9 cellular contexts compared by ENCODE assay signal in the genomic region with DNA sequence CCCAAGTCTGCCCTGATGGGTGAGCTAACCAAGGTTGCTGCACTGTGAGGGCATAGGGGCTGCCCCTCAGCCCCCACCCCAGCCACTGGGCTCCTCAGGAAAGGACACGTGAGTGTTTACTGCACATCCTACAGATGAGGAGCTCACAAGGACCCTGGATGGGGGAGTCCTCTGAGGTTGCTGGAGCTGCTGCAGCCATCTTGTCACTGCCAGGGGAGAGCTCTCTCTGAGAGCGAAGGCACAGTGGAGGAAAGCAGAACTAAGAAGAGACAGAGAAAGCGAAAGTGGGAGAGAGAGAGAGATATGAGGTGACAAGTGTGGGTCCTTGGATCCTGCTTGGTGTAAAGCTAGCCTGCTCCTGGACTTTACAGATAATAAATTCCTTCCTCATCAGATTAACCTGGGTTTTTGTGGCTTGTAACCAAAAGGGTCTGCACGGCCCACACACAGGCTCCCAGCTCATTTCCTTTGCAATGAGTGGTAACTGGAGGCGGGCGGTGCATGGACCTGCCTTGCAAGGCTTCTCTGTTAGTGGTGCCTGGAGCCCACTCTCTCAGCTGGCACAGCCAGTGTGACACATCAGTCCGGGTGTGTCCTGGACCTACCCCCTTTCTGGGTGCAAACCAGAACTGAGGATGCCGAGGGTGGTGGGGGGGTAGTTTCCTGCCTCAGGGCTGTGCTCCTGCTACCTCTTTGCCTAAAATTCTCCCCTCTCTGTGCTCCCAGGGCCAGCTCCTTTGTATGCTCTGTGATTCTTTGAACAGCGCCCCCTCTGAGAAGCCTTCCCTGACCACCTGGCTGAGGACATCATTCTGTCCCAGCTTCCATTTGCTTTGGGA. TPM values are rescaled to one million over a fixed set of nuclear protein-coding genes. Genes with fewer than 3 reads are reported as not detected.
DNase-seq lines count a peak whose midpoint lies in the region; ATAC-seq and TF ChIP-seq lines count a peak whose summit lies in the region.
"Had no signal": no experiment of that assay in that cellular context is flagged by ENCODE, and none has a peak within 500 bp of the region (broad histone marks: within the 10 kb centered on the region; RNA-seq: fewer than 3 reads in every experiment).

No MANE protein-coding gene starts in this region.

- DNase-seq in SKM-1 treated with dmso at 0.1 percent for 144 hours (lab: John Stamatoyannopoulos, UW; ENCODE audit: unreplicated experiment) (peak; percentile 18), SKM-1 (lab: John Stamatoyannopoulos, UW; ENCODE audit: unreplicated experiment) (no peak), naive B cell (peak; percentile 25), psoas muscle (no peak), thyroid gland (no peak)
- peak; percentile 71 for DNase-seq in activated CD4-positive, alpha-beta T cell treated with anti-CD3 and anti-CD28 coated beads for 36 hours

- TF ChIP-seq POLR2A in thyroid gland (IDR thresholded peaks at IDR 0.05): no peak

- H3K4me1 ChIP-seq in psoas muscle: peaks cover 16% of the 10 kb centered on the region
- H3K4me1 ChIP-seq in thyroid gland: peaks cover 3% of the 10 kb centered on the region in 2 donors

- POLR2A ChIA-PET in activated CD4-positive, alpha-beta T cell treated with anti-CD3 and anti-CD28 coated beads for 36 hours (lab: Charles Lee): interaction anchor here (0.6 to 1.6 kb wide), 8 partner anchors 14 to 140 kb away, joined by 3 to 6 read pairs (median 3); a partner anchor contains a TSS

- H3K9me3 ChIP-seq in psoas muscle (peaks cover 3% of the 10 kb centered on the region), thyroid gland (no peaks in the 10 kb centered on the region)

- CTCF ChIA-PET in activated CD4-positive, alpha-beta T cell treated with anti-CD3 and anti-CD28 coated beads for 36 hours (lab: Charles Lee): interaction anchor here (0.6 to 15.5 kb wide), 44 partner anchors 10 to 643 kb away, joined by 3 to 298 read pairs (median 4); a partner anchor contains a TSS

- H3K4me1 Mint-ChIP-seq in activated CD4-positive, alpha-beta T cell treated with anti-CD3 and anti-CD28 coated beads for 36 hours: peaks cover 43% of the 10 kb centered on the region
- peaks cover 14 to 34% (median 28%) of the 10 kb centered on the region in 3 donors for H3K4me1 Mint-ChIP-seq in naive B cell

- H3K27ac ChIP-seq in psoas muscle (no peak overlapping the region), thyroid gland (no peak overlapping the region)
- H3K27ac ChIP-seq: SK-N-MC had no signal

- H3K36me3 ChIP-seq in psoas muscle (ENCODE audit: insufficient read depth in 1 of 2, low read depth in 1 of 2) (no peaks in the 10 kb centered on the region), thyroid gland (no peaks in the 10 kb centered on the region)

- peaks cover 5% of the 10 kb centered on the region for H3K9me3 Mint-ChIP-seq in activated CD4-positive, alpha-beta T cell treated with anti-CD3 and anti-CD28 coated beads for 36 hours (ENCODE audit: low read depth)
- peaks cover 0 to 6% (median 5%) of the 10 kb centered on the region in 7 donors for H3K9me3 Mint-ChIP-seq in naive B cell

- intact Hi-C loops in activated CD4-positive, alpha-beta T cell treated with anti-CD3 and anti-CD28 coated beads for 36 hours (cut with DNase I, micrococcal nuclease): loop anchor here (1.0 to 10.0 kb wide), 6 partner anchors 14 to 452 kb away; a partner anchor contains a TSS
- intact Hi-C loops in psoas muscle (cut with DNase I) (loop anchor here (5.0 to 10.0 kb wide), 6 partner anchors 120 to 642 kb away; a partner anchor contains a TSS), thyroid gland (cut with DNase I) (loop anchor here (5.0 to 10.0 kb wide), 2 partner anchors 455 to 642 kb away; a partner anchor contains a TSS)

- no peak overlapping the region for H3K4me3 ChIP-seq in psoas muscle
- H3K4me3 ChIP-seq in thyroid gland (replicated peaks in 1 of 3): no peak overlapping the region
- H3K4me3 ChIP-seq: SK-N-MC had no signal

- H3K4me3 Mint-ChIP-seq in activated CD4-positive, alpha-beta T cell treated with anti-CD3 and anti-CD28 coated beads for 36 hours: peak overlapping the region; percentile 69
- peak overlapping the region; percentile 39 to 87 (median 60) for H3K4me3 Mint-ChIP-seq in naive B cell

- ATAC-seq in HG03108 (IDR thresholded peaks at IDR 0.05; ENCODE audit: unreplicated experiment): peak; percentile 70
- ATAC-seq in activated CD4-positive, alpha-beta T cell treated with anti-CD3 and anti-CD28 coated beads for 36 hours: peak; percentile 84
- peak; percentile 79 to 83 for ATAC-seq in naive B cell (ENCODE audit: low read depth in 2 of 2)
- no peak for ATAC-seq in psoas muscle
- ATAC-seq in HG02763 (IDR thresholded peaks at IDR 0.05; ENCODE audit: unreplicated experiment): no peak

- H3K27me3 ChIP-seq in psoas muscle (ENCODE audit: insufficient read depth in 3 of 3, low read length in 2 of 3): no peaks in the 10 kb centered on the region
- no peaks in the 10 kb centered on the region for H3K27me3 ChIP-seq in thyroid gland

- 87 to 92% (median 89%) methylated on average over 9 of the region's 9 CpGs for WGBS in psoas muscle, 3 donors
- WGBS in thyroid gland, 2 donors: 81 to 88% methylated on average over 8 to 9 of the region's 9 CpGs

- H3K27me3 Mint-ChIP-seq in activated CD4-positive, alpha-beta T cell treated with anti-CD3 and anti-CD28 coated beads for 36 hours: no peaks in the 10 kb centered on the region
- H3K27me3 Mint-ChIP-seq in naive B cell: no peaks in the 10 kb centered on the region

- TF ChIP-seq CTCF in psoas muscle (IDR thresholded peaks at IDR 0.05) (no peak), thyroid gland (IDR thresholded peaks at IDR 0.05) (no peak)

- peaks cover 21% of the 10 kb centered on the region for H3K36me3 Mint-ChIP-seq in activated CD4-positive, alpha-beta T cell treated with anti-CD3 and anti-CD28 coated beads for 36 hours (ENCODE audit: low read depth)
- H3K36me3 Mint-ChIP-seq in naive B cell: peaks cover 7 to 19% of the 10 kb centered on the region in 2 donors

- peak overlapping the region; percentile 92 for H3K27ac Mint-ChIP-seq in activated CD4-positive, alpha-beta T cell treated with anti-CD3 and anti-CD28 coated beads for 36 hours
- H3K27ac Mint-ChIP-seq in naive B cell: peak overlapping the region in 4 of 6 donors; percentile 8 to 88 (median 71)

RNA-seq across cellular contexts. Expression of a gene that starts 14.2 kb away (rescaled TPM):
- total RNA-seq in activated CD4-positive, alpha-beta T cell treated with anti-CD3 and anti-CD28 coated beads for 36 hours: 10 to 100 TPM; 43.3 to 48.9 TPM
- polyA plus RNA-seq in naive B cell (ENCODE audit: low read depth in 6 of 6) (10 to 100 TPM; 29.0 to 47.0 (median 38.9) TPM), psoas muscle (1 to 10 TPM in 2 of 3 donors, under 1 TPM in 1; 0.82 to 2.1 (median 1.1) TPM)
- total RNA-seq in psoas muscle (1 to 10 TPM in 2 of 4 donors, under 1 TPM in 2; 0.78 to 1.8 (median 1.3) TPM), thyroid gland (1 to 10 TPM in 3 of 4 donors, under 1 TPM in 1; 0.78 to 1.7 (median 1.3) TPM)

RNA-seq across cellular contexts. Expression of a gene that starts 26.5 kb away (rescaled TPM):
- 1 to 10 TPM; 6.6 to 9.3 TPM for total RNA-seq in activated CD4-positive, alpha-beta T cell treated with anti-CD3 and anti-CD28 coated beads for 36 hours
- polyA plus RNA-seq in naive B cell (ENCODE audit: low read depth in 6 of 6) (under 1 TPM in 4 of 6 donors, not detected in 2; 0.07 to 0.25 (median 0.16) TPM), psoas muscle (under 1 TPM; 0.07 to 0.25 (median 0.21) TPM)
- total RNA-seq in psoas muscle (under 1 TPM; 0.21 to 0.74 (median 0.42) TPM), thyroid gland (1 to 10 TPM in 1 of 4 donors, under 1 TPM in 3; 0.40 to 1.6 (median 0.68) TPM)

Comparison
In these comparisons a context has a peak if more than half of its experiments do, and no peak if none do; other contexts are left out.
1. DNase-seq: peak in SKM-1 treated with dmso at 0.1 percent for 144 hours (single experiment), activated CD4-positive, alpha-beta T cell treated with anti-CD3 and anti-CD28 coated beads for 36 hours (single experiment) and naive B cell (single experiment); none in SKM-1 (single experiment), psoas muscle (0 of 2) and thyroid gland (0 of 2).
2. ATAC-seq: peak in HG03108 (single experiment), activated CD4-positive, alpha-beta T cell treated with anti-CD3 and anti-CD28 coated beads for 36 hours (single experiment) and naive B cell (2 of 2); none in psoas muscle (0 of 4) and HG02763 (single experiment).
3. RNA of a gene that starts 14.2 kb away (total RNA-seq): 43.3 to 48.9 TPM in activated CD4-positive, alpha-beta T cell treated with anti-CD3 and anti-CD28 coated beads for 36 hours; 0.78 to 1.8 TPM in psoas muscle and 0.78 to 1.7 TPM in thyroid gland; every median in the first group is over 10 times any median in the second.